ENCODE assay signal across 2 cellular contexts in genomic region chr17:7017827-7018200, GRCh38.
TF ChIP-seq lines count a peak whose summit lies in the region.

No MANE protein-coding gene starts in this region.

TF ChIP-seq in liver, 16 proteins besides CTCF, POLR2A, EP300 and RAD21:
- TF ChIP-seq REST (IDR thresholded peaks at IDR 0.05): no peak
- TF ChIP-seq YY1 (IDR thresholded peaks at IDR 0.05): no peak
- TF ChIP-seq SP1 (IDR thresholded peaks at IDR 0.05): no peak
- no peak for TF ChIP-seq GABPA (IDR thresholded peaks at IDR 0.05 in 1 of 2, conservative IDR thresholded peaks at IDR 0.05 in 1 of 2)
- TF ChIP-seq ZBTB33 (IDR thresholded peaks at IDR 0.05): no peak
- TF ChIP-seq FOXA2 (IDR thresholded peaks at IDR 0.05): no peak
- no peak for TF ChIP-seq RXRA (IDR thresholded peaks at IDR 0.05)
- no peak for TF ChIP-seq HNF4A (conservative IDR thresholded peaks at IDR 0.05)
- no peak for TF ChIP-seq TAF1 (conservative IDR thresholded peaks at IDR 0.05)
- TF ChIP-seq EGR1 (IDR thresholded peaks at IDR 0.05; ENCODE audit: low read depth in 2 of 2): no peak
- no peak for TF ChIP-seq NR2F2 (IDR thresholded peaks at IDR 0.05)
- TF ChIP-seq JUND (IDR thresholded peaks at IDR 0.05): no peak

TF ChIP-seq in HepG2, 621 proteins besides CTCF, POLR2A, EP300 and RAD21:
- no peak for TF ChIP-seq ZNF687 (CRISPR knock-in tag; IDR thresholded peaks at IDR 0.05)
- TF ChIP-seq ZNF367 (CRISPR knock-in tag; IDR thresholded peaks at IDR 0.05; ENCODE audit: borderline replicate concordance): no peak
- no peak for TF ChIP-seq ZNF143 (CRISPR knock-in tag; IDR thresholded peaks at IDR 0.05)
- no peak for TF ChIP-seq YEATS4 (CRISPR knock-in tag; IDR thresholded peaks at IDR 0.05; ENCODE audit: borderline replicate concordance)
- TF ChIP-seq ZNF841 (CRISPR knock-in tag; IDR thresholded peaks at IDR 0.05; ENCODE audit: borderline replicate concordance): no peak
- TF ChIP-seq GZF1 (CRISPR knock-in tag; IDR thresholded peaks at IDR 0.05): no peak
- no peak for TF ChIP-seq FOXO1 (CRISPR knock-in tag; IDR thresholded peaks at IDR 0.05)
- no peak for TF ChIP-seq CREB3 (CRISPR knock-in tag; IDR thresholded peaks at IDR 0.05)
- TF ChIP-seq GABPA (IDR thresholded peaks at IDR 0.05; ENCODE audit: low read depth, low read length): no peak
- no peak for TF ChIP-seq GABPA (CRISPR knock-in tag; IDR thresholded peaks at IDR 0.05; ENCODE audit: low read depth)
- no peak for TF ChIP-seq ZNF850 (CRISPR knock-in tag; conservative IDR thresholded peaks at IDR 0.05)
- TF ChIP-seq ZNF350 (CRISPR knock-in tag; IDR thresholded peaks at IDR 0.05; ENCODE audit: borderline replicate concordance, low read depth): no peak
- TF ChIP-seq MBNL3 (CRISPR knock-in tag; conservative IDR thresholded peaks at IDR 0.05): no peak
- no peak for TF ChIP-seq ZNF260 (CRISPR knock-in tag; IDR thresholded peaks at IDR 0.05; ENCODE audit: borderline replicate concordance, low read depth)
- no peak for TF ChIP-seq PHF8 (CRISPR knock-in tag; IDR thresholded peaks at IDR 0.05)
- TF ChIP-seq HNRNPLL (IDR thresholded peaks at IDR 0.05; ENCODE audit: low read depth, low read length, poor library complexity, severe bottlenecking): no peak
- no peak for TF ChIP-seq REL (CRISPR knock-in tag; conservative IDR thresholded peaks at IDR 0.05)
